1 cellular context compared by ENCODE assay signal in genomic region chr16:22284637-22285515, GRCh38.
TF ChIP-seq lines count a peak whose summit lies in the region.

No MANE protein-coding gene starts in this region.

TF ChIP-seq in Ishikawa, 13 proteins besides CTCF, POLR2A, EP300 and RAD21 (continued from another document):
- TF ChIP-seq NFIC (IDR thresholded peaks at IDR 0.05), result no peak
